Comparison of ENCODE assay signal across 1 cellular context in genomic region chr12:132356686-132357622, GRCh38.
TF ChIP-seq lines count a peak whose summit lies in the region.

No MANE protein-coding gene starts in this region.

TF ChIP-seq in HCT116, 20 proteins besides CTCF, POLR2A, EP300 and RAD21 (continued from another document):
- TF ChIP-seq ZBTB33 (IDR thresholded peaks at IDR 0.05; ENCODE audit: extremely low read depth, insufficient replicate concordance, low read length): no peak
- no peak for TF ChIP-seq ZFX (IDR thresholded peaks at IDR 0.05)
- no peak for TF ChIP-seq SP1 (IDR thresholded peaks at IDR 0.05; ENCODE audit: low read depth)
- TF ChIP-seq FOSL1 (IDR thresholded peaks at IDR 0.05; ENCODE audit: low read depth): no peak; the same call in 1 of the 2 replicates
- TF ChIP-seq EGR1 (IDR thresholded peaks at IDR 0.05; ENCODE audit: low read depth): no peak
- TF ChIP-seq ZNF274 (IDR thresholded peaks at IDR 0.05; ENCODE audit: low read depth, low read length): no peak
- no peak for TF ChIP-seq CBX3 (IDR thresholded peaks at IDR 0.05; ENCODE audit: low read depth)
- no peak for TF ChIP-seq CEBPB (IDR thresholded peaks at IDR 0.05; ENCODE audit: low read depth)
- no peak for TF ChIP-seq REST (IDR thresholded peaks at IDR 0.05; ENCODE audit: low read depth)
- no peak for TF ChIP-seq SIN3A (IDR thresholded peaks at IDR 0.05; ENCODE audit: low read depth)
- no peak for TF ChIP-seq POLR2AphosphoS5 (IDR thresholded peaks at IDR 0.05; ENCODE audit: low read depth, low read length)
- no peak for TF ChIP-seq YY1 (IDR thresholded peaks at IDR 0.05; ENCODE audit: extremely low read depth, insufficient replicate concordance, low read depth, low read length)
- TF ChIP-seq ATF3 (IDR thresholded peaks at IDR 0.05): no peak
- TF ChIP-seq TCF7L2 (IDR thresholded peaks at IDR 0.05; ENCODE audit: borderline replicate concordance, extremely low read depth, insufficient read depth, insufficient read length): no peak
- no peak for TF ChIP-seq EZH2 (IDR thresholded peaks at IDR 0.05)
- no peak for TF ChIP-seq EZH2phosphoT487 (IDR thresholded peaks at IDR 0.05; ENCODE audit: borderline replicate concordance)
